In genomic region chr10:23525406-23525805, GRCh38 we compare ENCODE assay signal across 7 cellular contexts.
DNase-seq lines count a peak whose midpoint lies in the region; ATAC-seq and TF ChIP-seq lines count a peak whose summit lies in the region.

No MANE protein-coding gene starts in this region.

- H3K27me3 ChIP-seq in GM06990 (replicated peaks; ENCODE audit: control insufficient read depth, insufficient read depth, low read length) (no peaks in the 10 kb centered on the region), H7 (ENCODE audit: control insufficient read depth, insufficient read depth, low read length) (no peaks in the 10 kb centered on the region), SJCRH30 (no peaks in the 10 kb centered on the region), heart left ventricle (peaks cover 0 to 3% (median 0%) of the 10 kb centered on the region in 9 donors)

- H3K4me3 ChIP-seq in GM06990 (replicated peaks; ENCODE audit: low read depth, low read length) (no peak overlapping the region), H7 (ENCODE audit: insufficient read depth, low read depth, low read length) (no peak overlapping the region), SJCRH30 (no peak overlapping the region), heart left ventricle (no peak overlapping the region)

- H3K9me3 ChIP-seq in SJCRH30 (replicated peaks) (no peaks in the 10 kb centered on the region), heart left ventricle (no peaks in the 10 kb centered on the region)

- no peak overlapping the region for H3K27ac ChIP-seq in SJCRH30
- H3K27ac ChIP-seq in heart left ventricle: no peak overlapping the region

- peak; percentile 73 to 86 (median 82) for ATAC-seq in heart left ventricle
- peak; percentile 75 for ATAC-seq in stimulated activated naive CD8-positive, alpha-beta T cell treated with anti-CD3 and anti-CD28 coated beads, Interleukin-15, amount 100 ng/mL, for 72 hours
- ATAC-seq in omental fat pad (ENCODE audit: low FRiP score): no peak

- no peak overlapping the region for H3K27ac Mint-ChIP-seq in stimulated activated naive CD8-positive, alpha-beta T cell treated with anti-CD3 and anti-CD28 coated beads, Interleukin-15, amount 100 ng/mL, for 72 hours
- no peak overlapping the region for H3K27ac Mint-ChIP-seq in glutamatergic neuron (ENCODE audit: unreplicated experiment)

- H3K36me3 Mint-ChIP-seq in glutamatergic neuron (ENCODE audit: unreplicated experiment): no peaks in the 10 kb centered on the region

- H3K9me3 Mint-ChIP-seq in stimulated activated naive CD8-positive, alpha-beta T cell treated with anti-CD3 and anti-CD28 coated beads, Interleukin-15, amount 100 ng/mL, for 72 hours: peaks cover 0 to 4% of the 10 kb centered on the region in 2 donors
- no peaks in the 10 kb centered on the region for H3K9me3 Mint-ChIP-seq in glutamatergic neuron (ENCODE audit: unreplicated experiment)

- no peak for TF ChIP-seq POLR2A in heart left ventricle (IDR thresholded peaks at IDR 0.05)

- TF ChIP-seq CTCF in GM06990 (IDR thresholded peaks at IDR 0.05; ENCODE audit: insufficient read depth, low read length, poor library complexity, severe bottlenecking) (peak; percentile 48), heart left ventricle (IDR thresholded peaks at IDR 0.05) (peak; percentile 35 to 69 (median 52)), omental fat pad (IDR thresholded peaks at IDR 0.05) (no peak), glutamatergic neuron (IDR thresholded peaks at IDR 0.05; ENCODE audit: partially characterized antibody, unreplicated experiment) (no peak)

- H3K27me3 Mint-ChIP-seq in stimulated activated naive CD8-positive, alpha-beta T cell treated with anti-CD3 and anti-CD28 coated beads, Interleukin-15, amount 100 ng/mL, for 72 hours: no peaks in the 10 kb centered on the region
- peaks cover 2% of the 10 kb centered on the region for H3K27me3 Mint-ChIP-seq in glutamatergic neuron (ENCODE audit: unreplicated experiment)

- no peak overlapping the region for H3K4me3 Mint-ChIP-seq in stimulated activated naive CD8-positive, alpha-beta T cell treated with anti-CD3 and anti-CD28 coated beads, Interleukin-15, amount 100 ng/mL, for 72 hours
- H3K4me3 Mint-ChIP-seq in glutamatergic neuron (ENCODE audit: unreplicated experiment): no peak overlapping the region

- H3K4me1 ChIP-seq in SJCRH30 (0 out of 2 replicates have a peak, but pooled peaks cover 2% of the 10 kb centered on the region), heart left ventricle (no peaks in the 10 kb centered on the region)

- H3K36me3 ChIP-seq in GM06990 (ENCODE audit: control insufficient read depth, insufficient read depth, low read length): no peaks in the 10 kb centered on the region
- H3K36me3 ChIP-seq in H7 (replicated peaks; ENCODE audit: control insufficient read depth, insufficient read depth, low read length): no peaks in the 10 kb centered on the region
- H3K36me3 ChIP-seq in SJCRH30: no peaks in the 10 kb centered on the region
- H3K36me3 ChIP-seq in heart left ventricle: no peaks in the 10 kb centered on the region

- no peak for DNase-seq in GM06990 (ENCODE audit: extremely low read depth, insufficient read length)
- peak; percentile 17 for DNase-seq in H7
- peak; percentile 14 to 66 for DNase-seq in SJCRH30
- DNase-seq in heart left ventricle: peak in 3 of 5 donors; percentile 15 to 30 (median 23)
- no peak for DNase-seq in stimulated activated naive CD8-positive, alpha-beta T cell treated with anti-CD3 and anti-CD28 coated beads, Interleukin-15, amount 100 ng/mL, for 72 hours
- no peak for DNase-seq in omental fat pad (ENCODE audit: low spot score)
- no peak for DNase-seq in glutamatergic neuron

- WGBS in heart left ventricle, 4 donors: 39 to 58% (median 46%) methylated on average over 2 of the region's 2 CpGs

- intact Hi-C loops in heart left ventricle (cut with DNase I): loop anchor here in 7 of 10 donors (1.0 to 10.0 kb wide), 9 partner anchors 88 to 371 kb away; partner anchors contain the start of gene OTUD1 (in 1 of the 7)

- peaks cover 25% of the 10 kb centered on the region for H3K4me1 Mint-ChIP-seq in stimulated activated naive CD8-positive, alpha-beta T cell treated with anti-CD3 and anti-CD28 coated beads, Interleukin-15, amount 100 ng/mL, for 72 hours
- H3K4me1 Mint-ChIP-seq in glutamatergic neuron (ENCODE audit: low read depth, unreplicated experiment): no peaks in the 10 kb centered on the region

Comparison
In these comparisons a context has a peak if more than half of its experiments do, and no peak if none do; other contexts are left out.
1. DNase-seq: peak in H7 (single experiment), SJCRH30 (2 of 2) and heart left ventricle (3 of 5); none in GM06990 (single experiment), stimulated activated naive CD8-positive, alpha-beta T cell treated with anti-CD3 and anti-CD28 coated beads, Interleukin-15, amount 100 ng/mL, for 72 hours (0 of 2), omental fat pad (single experiment) and glutamatergic neuron (single experiment).
2. CTCF ChIP-seq: peak in GM06990 (single experiment) and heart left ventricle (12 of 12); none in omental fat pad (0 of 3) and glutamatergic neuron (single experiment).